15 cellular contexts compared by ENCODE assay signal in genomic region chr13:25872871-25873607, GRCh38.
A peak's percentile ranks its signal among the peaks of the same experiment; 100 is the strongest.
DNase-seq lines count a peak whose midpoint lies in the region; ATAC-seq, FAIRE-seq and TF ChIP-seq lines count a peak whose summit lies in the region.
"Had no signal": no experiment of that assay in that cellular context is flagged by ENCODE, and none has a peak within 500 bp of the region (broad histone marks: within the 10 kb centered on the region; RNA-seq: fewer than 3 reads in every experiment).

No MANE protein-coding gene starts in this region.

- no peak for TF ChIP-seq CTCF in astrocyte (IDR thresholded peaks at IDR 0.05; ENCODE audit: insufficient read depth, low read depth, low read length)

- no peaks in the 10 kb centered on the region for H3K36me3 Mint-ChIP-seq in astrocyte (ENCODE audit: low read depth, unreplicated experiment)
- H3K36me3 Mint-ChIP-seq: stimulated activated memory B cell treated with anti-CD40 and anti-IgM and Interleukin-4, amounts not matched to agents 10 μg/mL and 1 μg/mL and 100 μg/mL, for 72 hours had no signal

- no peak overlapping the region for H3K4me3 ChIP-seq in astrocyte (ENCODE audit: insufficient read depth, low read depth, low read length)
- H3K4me3 ChIP-seq: SK-N-MC had no signal

- no peak overlapping the region for H3K27ac Mint-ChIP-seq in astrocyte (ENCODE audit: unreplicated experiment)
- H3K27ac Mint-ChIP-seq: progenitor cell of endocrine pancreas; stimulated activated memory B cell treated with anti-CD40 and anti-IgM and Interleukin-4, amounts not matched to agents 10 μg/mL and 1 μg/mL and 100 μg/mL, for 72 hours had no signal

- no peaks in the 10 kb centered on the region for H3K79me2 ChIP-seq in astrocyte (ENCODE audit: insufficient read depth, low read length)

- DNase-seq in Right ventricle myocardium superior (no peak), left ventricle myocardium superior (no peak), NOMO-1 treated with DMSO at 0.1 percent for 48 hours (lab: John Stamatoyannopoulos, UW; ENCODE audit: unreplicated experiment) (peak; percentile 86), astrocyte (ENCODE audit: low read depth) (peak; percentile 37), GM03348 (ENCODE audit: low spot score) (no peak), KBM-7 (no peak)
- peak; percentile 21 for DNase-seq in stimulated activated CD4-positive, alpha-beta T cell treated with anti-CD3 and anti-CD28 coated beads, Interleukin-4, amount 100 ng/mL, for 24 hours
- DNase-seq: activated CD4-positive, CD25-positive, alpha-beta regulatory T cell; DMS79 treated with DMSO at 0.1 percent for 48 hours; NCI-H2029 treated with DMSO at 0.1 percent for 48 hours had no signal

- H3K4me1 Mint-ChIP-seq in astrocyte (ENCODE audit: low read depth, unreplicated experiment): peaks cover 6% of the 10 kb centered on the region
- H3K4me1 Mint-ChIP-seq: stimulated activated memory B cell treated with anti-CD40 and anti-IgM and Interleukin-4, amounts not matched to agents 10 μg/mL and 1 μg/mL and 100 μg/mL, for 72 hours had no signal

- H3K9me3 ChIP-seq in astrocyte (ENCODE audit: insufficient read depth, low read depth, low read length): no peaks in the 10 kb centered on the region

- no peak overlapping the region for H3K27ac ChIP-seq in astrocyte (ENCODE audit: low read depth, low read length)
- H3K27ac ChIP-seq: SK-N-MC had no signal

- H3K4me2 ChIP-seq in astrocyte (ENCODE audit: low read length): no peak overlapping the region

- H3K9ac ChIP-seq in astrocyte (ENCODE audit: low read length): no peak overlapping the region
- H3K9ac ChIP-seq: KMS-11 had no signal

- H4K20me1 ChIP-seq in astrocyte (ENCODE audit: insufficient read depth, low read length): no peaks in the 10 kb centered on the region

- H3K4me3 Mint-ChIP-seq in astrocyte (ENCODE audit: unreplicated experiment): no peak overlapping the region
- H3K4me3 Mint-ChIP-seq: stimulated activated memory B cell treated with anti-CD40 and anti-IgM and Interleukin-4, amounts not matched to agents 10 μg/mL and 1 μg/mL and 100 μg/mL, for 72 hours had no signal

- H3K27me3 Mint-ChIP-seq in astrocyte (ENCODE audit: low read depth, unreplicated experiment): peaks cover 12% of the 10 kb centered on the region
- H3K27me3 Mint-ChIP-seq: stimulated activated memory B cell treated with anti-CD40 and anti-IgM and Interleukin-4, amounts not matched to agents 10 μg/mL and 1 μg/mL and 100 μg/mL, for 72 hours had no signal

- no peak for FAIRE-seq in astrocyte (lab: Jason Lieb, UNC)

- no peaks in the 10 kb centered on the region for H3K36me3 ChIP-seq in astrocyte (ENCODE audit: insufficient read depth, low read length)

- no peak overlapping the region for H2AFZ ChIP-seq in astrocyte (ENCODE audit: low read depth, low read length)

- in situ Hi-C loops in KBM-7 (cut with MboI; ENCODE audit: low pct_unique_long_range_greater_than_20kb, low sequenced_read_pairs): loop anchor here (25.0 kb wide), 1 partner anchor 111 kb away; no protein-coding TSS in a partner anchor

- intact Hi-C loops in Right ventricle myocardium superior (cut with DNase I) (no loop called here), left ventricle myocardium superior (cut with micrococcal nuclease) (no loop called here)

- no peaks in the 10 kb centered on the region for H3K4me1 ChIP-seq in astrocyte (ENCODE audit: insufficient read depth, low read length)

- ATAC-seq in Right ventricle myocardium superior (ENCODE audit: poor library complexity): peak; percentile 38
- ATAC-seq in left ventricle myocardium superior: no peak
- no peak for ATAC-seq in GM21576 (IDR thresholded peaks at IDR 0.05; ENCODE audit: unreplicated experiment)
- ATAC-seq: stimulated activated memory B cell treated with anti-CD40 and anti-IgM and Interleukin-4, amounts not matched to agents 10 μg/mL and 1 μg/mL and 100 μg/mL, for 72 hours had no signal

- H3K9me3 Mint-ChIP-seq in astrocyte (ENCODE audit: unreplicated experiment): peaks cover 3% of the 10 kb centered on the region

- no peaks in the 10 kb centered on the region for H3K27me3 ChIP-seq in astrocyte (ENCODE audit: insufficient read depth, low read length)

Comparison
In these comparisons a context has a peak if more than half of its experiments do, and no peak if none do; other contexts are left out.
1. DNase-seq: peak in NOMO-1 treated with DMSO at 0.1 percent for 48 hours (single experiment), astrocyte (single experiment) and stimulated activated CD4-positive, alpha-beta T cell treated with anti-CD3 and anti-CD28 coated beads, Interleukin-4, amount 100 ng/mL, for 24 hours (single experiment); none in Right ventricle myocardium superior (single experiment), left ventricle myocardium superior (single experiment), GM03348 (single experiment) and KBM-7 (single experiment).